Comparison of ENCODE assay signal across 1 cellular context in genomic region chr4:41214158-41215146, GRCh38.
TF ChIP-seq lines count a peak whose summit lies in the region.

Gene APBB2 (minus strand): TSS chr4:41214542. CDS start chr4:41033254, 181,288 bp downstream.

TF ChIP-seq in K562, 482 proteins besides CTCF, POLR2A, EP300 and RAD21 (continued from another document and continues in another):
- TF ChIP-seq ARID3A (IDR thresholded peaks at IDR 0.05; ENCODE audit: borderline replicate concordance, low read depth, low read length) (no peak), MEIS2 (IDR thresholded peaks at IDR 0.05; ENCODE audit: partially characterized antibody) (peak; percentile 17), ZNF830 (CRISPR knock-in tag; IDR thresholded peaks at IDR 0.05) (no peak), MBD2 (IDR thresholded peaks at IDR 0.05; ENCODE audit: borderline replicate concordance, low read depth) (no peak), C11orf30 (IDR thresholded peaks at IDR 0.05; ENCODE audit: low read depth) (no peak), UBTF (IDR thresholded peaks at IDR 0.05; ENCODE audit: borderline replicate concordance in 1 of 2, low read depth in 2 of 2, low read length in 2 of 2) (0 out of 4 replicates have a peak, but pooled peaks of 1 of the 2 experiments have one; percentile 62), RUNX1 (IDR thresholded peaks at IDR 0.05; ENCODE audit: low read depth) (no peak), ZNF740 (CRISPR knock-in tag; IDR thresholded peaks at IDR 0.05) (no peak), ZNF740 (tag; IDR thresholded peaks at IDR 0.05) (0 out of 4 replicates have a peak, but pooled peaks of 1 of the 2 experiments have one; percentile 19), MCM3 (IDR thresholded peaks at IDR 0.05) (no peak), NFYB (IDR thresholded peaks at IDR 0.05; ENCODE audit: extremely low read depth, insufficient read length) (no peak), SRSF3 (IDR thresholded peaks at IDR 0.05; ENCODE audit: insufficient read depth, low read length) (no peak), MTA3 (IDR thresholded peaks at IDR 0.05; ENCODE audit: borderline replicate concordance) (no peak), TAF15 (IDR thresholded peaks at IDR 0.05; ENCODE audit: low read depth, low read length) (no peak), POLR2G (IDR thresholded peaks at IDR 0.05; ENCODE audit: low read depth, low read length) (peak; percentile 77), BHLHE40 (IDR thresholded peaks at IDR 0.05; ENCODE audit: low read length) (no peak), MIER1 (IDR thresholded peaks at IDR 0.05; ENCODE audit: low read depth) (no peak), CHD2 (IDR thresholded peaks at IDR 0.05; ENCODE audit: low read depth, low read length) (no peak), CBFA2T2 (conservative IDR thresholded peaks at IDR 0.05) (no peak), TCF15 (CRISPR knock-in tag; IDR thresholded peaks at IDR 0.05) (no peak), ZNF133 (CRISPR knock-in tag; IDR thresholded peaks at IDR 0.05) (no peak), ARNT (IDR thresholded peaks at IDR 0.05) (no peak), PHF21A (IDR thresholded peaks at IDR 0.05; ENCODE audit: borderline replicate concordance, low read depth) (no peak), CHCHD3 (CRISPR knock-in tag; IDR thresholded peaks at IDR 0.05) (no peak), ZNF76 (CRISPR knock-in tag; IDR thresholded peaks at IDR 0.05; ENCODE audit: borderline replicate concordance) (no peak), ADNP (tag; IDR thresholded peaks at IDR 0.05) (no peak), CHD7 (IDR thresholded peaks at IDR 0.05; ENCODE audit: low read depth, low read length) (no peak), CREB3 (tag; conservative IDR thresholded peaks at IDR 0.05; ENCODE audit: low read depth) (no peak), MAZ (CRISPR knock-in tag; conservative IDR thresholded peaks at IDR 0.05 in 1 of 2, IDR thresholded peaks at IDR 0.05 in 1 of 2) (peak in 1 of 2 experiments; percentile 91; a peak in 2 of 4 replicates), ELF1 (tag; IDR thresholded peaks at IDR 0.05) (0 out of 2 replicates have a peak, but pooled peaks have one; percentile 30), LEF1 (IDR thresholded peaks at IDR 0.05) (no peak), VEZF1 (CRISPR knock-in tag; IDR thresholded peaks at IDR 0.05) (peak; percentile 99), FIP1L1 (IDR thresholded peaks at IDR 0.05; ENCODE audit: low read depth, low read length, poor library complexity, severe bottlenecking) (no peak), GTF2F1 (IDR thresholded peaks at IDR 0.05; ENCODE audit: low read depth, low read length) (no peak), ZNF395 (CRISPR knock-in tag; IDR thresholded peaks at IDR 0.05) (no peak), POLR2AphosphoS5 (IDR thresholded peaks at IDR 0.05; ENCODE audit: control insufficient read depth, insufficient read depth, low read depth, low read length) (no peak), ILF3 (IDR thresholded peaks at IDR 0.05; ENCODE audit: borderline replicate concordance) (no peak), OTX1 (CRISPR knock-in tag; IDR thresholded peaks at IDR 0.05) (no peak), HSF4 (CRISPR knock-in tag; IDR thresholded peaks at IDR 0.05; ENCODE audit: borderline replicate concordance) (no peak), GABPB2 (CRISPR knock-in tag; conservative IDR thresholded peaks at IDR 0.05) (no peak)
